Comparison of ENCODE assay signal across 1 cellular context in the genomic region with DNA sequence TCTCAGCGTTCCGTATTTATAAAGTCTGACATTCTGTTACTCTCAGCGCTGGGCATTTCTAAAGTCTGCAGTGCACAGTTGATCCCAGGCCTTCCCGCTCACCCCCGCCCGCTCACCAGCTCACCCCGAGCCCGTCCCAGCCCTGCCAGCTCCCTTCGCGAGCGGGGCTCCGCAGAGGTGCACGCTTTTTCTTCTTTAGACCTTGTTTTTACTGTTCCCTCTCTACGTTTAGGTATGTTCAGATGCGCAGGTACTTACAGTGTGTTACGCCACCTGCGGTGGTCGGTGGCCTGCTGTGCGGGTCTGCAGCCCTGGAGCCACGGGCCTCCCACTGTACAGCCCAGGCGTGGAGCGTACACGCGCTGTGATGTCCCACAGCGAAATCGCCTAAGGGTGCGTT.
TF ChIP-seq lines count a peak whose summit lies in the region.

No MANE protein-coding gene starts in this region.

TF ChIP-seq in H1, 55 proteins besides CTCF, POLR2A, EP300 and RAD21:
- TF ChIP-seq ZNF274 (IDR thresholded peaks at IDR 0.05; ENCODE audit: borderline replicate concordance, extremely low read depth, low read length) (no peak), KDM5A (IDR thresholded peaks at IDR 0.05; ENCODE audit: low read length) (no peak), CBX5 (IDR thresholded peaks at IDR 0.05; ENCODE audit: low read depth, low read length) (no peak), SIX5 (IDR thresholded peaks at IDR 0.05; ENCODE audit: low read depth, low read length) (no peak), SP4 (IDR thresholded peaks at IDR 0.05; ENCODE audit: low read length) (no peak), GABPA (IDR thresholded peaks at IDR 0.05; ENCODE audit: borderline replicate concordance, insufficient read depth, low read length) (no peak), NRF1 (IDR thresholded peaks at IDR 0.05; ENCODE audit: low read depth, low read length) (no peak), CHD7 (IDR thresholded peaks at IDR 0.05; ENCODE audit: insufficient replicate concordance, low read length) (no peak), TEAD4 (IDR thresholded peaks at IDR 0.05; ENCODE audit: low read depth, low read length) (no peak), BACH1 (IDR thresholded peaks at IDR 0.05; ENCODE audit: low read length) (no peak), POLR2AphosphoS5 (IDR thresholded peaks at IDR 0.05; ENCODE audit: low read depth, low read length) (no peak), RXRA (IDR thresholded peaks at IDR 0.05; ENCODE audit: insufficient read depth, low read depth, low read length) (no peak), JUN (IDR thresholded peaks at IDR 0.05; ENCODE audit: low read depth, low read length) (no peak), KDM1A (IDR thresholded peaks at IDR 0.05; ENCODE audit: borderline replicate concordance, low read length) (no peak), GTF2F1 (IDR thresholded peaks at IDR 0.05; ENCODE audit: borderline replicate concordance, low read depth, low read length) (no peak), NANOG (IDR thresholded peaks at IDR 0.05; ENCODE audit: insufficient read depth, low read depth, low read length, poor library complexity, severe bottlenecking) (no peak), CHD1 (IDR thresholded peaks at IDR 0.05; ENCODE audit: low read depth, low read length) (no peak), SIRT6 (IDR thresholded peaks at IDR 0.05; ENCODE audit: low read length) (no peak), TAF7 (optimal IDR thresholded peaks at IDR 0.05; ENCODE audit: borderline replicate concordance, low read depth, low read length) (no peak)
- TF ChIP-seq, protein P1, sequence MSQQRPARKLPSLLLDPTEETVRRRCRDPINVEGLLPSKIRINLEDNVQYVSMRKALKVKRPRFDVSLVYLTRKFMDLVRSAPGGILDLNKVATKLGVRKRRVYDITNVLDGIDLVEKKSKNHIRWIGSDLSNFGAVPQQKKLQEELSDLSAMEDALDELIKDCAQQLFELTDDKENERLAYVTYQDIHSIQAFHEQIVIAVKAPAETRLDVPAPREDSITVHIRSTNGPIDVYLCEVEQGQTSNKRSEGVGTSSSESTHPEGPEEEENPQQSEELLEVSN (IDR thresholded peaks at IDR 0.05): no peak
